22 cellular contexts compared by ENCODE assay signal in the genomic region with DNA sequence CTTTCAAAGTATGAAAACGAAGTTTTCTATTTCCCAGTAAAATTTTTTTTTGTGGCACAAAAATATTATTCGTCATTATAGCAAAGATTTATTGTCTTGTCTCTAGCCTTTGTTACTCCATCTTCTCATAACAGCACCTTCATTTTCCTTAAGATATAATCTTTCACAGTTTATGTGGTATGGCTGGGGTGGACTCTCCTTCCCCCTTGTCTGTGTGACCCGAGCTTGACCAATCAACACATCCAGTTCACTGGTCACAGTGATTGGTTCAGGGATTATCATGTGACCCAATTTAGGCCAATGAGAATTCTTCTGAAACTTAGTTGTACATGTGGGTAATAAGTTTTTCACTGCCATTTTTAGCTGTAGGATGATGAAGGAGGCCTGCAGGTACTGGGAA.
A peak's percentile ranks its signal among the peaks of the same experiment; 100 is the strongest.
DNase-seq lines count a peak whose midpoint lies in the region; ATAC-seq and TF ChIP-seq lines count a peak whose summit lies in the region.
"Had no signal": no experiment of that assay in that cellular context is flagged by ENCODE, and none has a peak within 500 bp of the region (broad histone marks: within the 10 kb centered on the region; RNA-seq: fewer than 3 reads in every experiment).

No MANE protein-coding gene starts in this region.

- no peaks in the 10 kb centered on the region for H3K36me3 ChIP-seq in brain microvascular endothelial cell (replicated peaks)
- H3K36me3 ChIP-seq in neuronal stem cell (replicated peaks in 1 of 2; ENCODE audit: control insufficient read depth in 2 of 2, insufficient read depth in 2 of 2, low read length in 2 of 2), result no peaks in the 10 kb centered on the region
- no peaks in the 10 kb centered on the region for H3K36me3 ChIP-seq in left ventricle myocardium inferior
- H3K36me3 ChIP-seq: heart right ventricle, suprapubic skin, uterus had no signal

- no peak for DNase-seq in AG04450 (ENCODE audit: low read depth, low spot score)
- no peak for DNase-seq in brain microvascular endothelial cell
- no peak for DNase-seq in neuronal stem cell (ENCODE audit: low spot score)
- no peak for DNase-seq in left ventricle myocardium inferior
- DNase-seq: activated B cell treated with CpG ODN at 0.5 μM for 24 hours; aorta; KG1; left cardiac atrium; NCI-H187; NCI-H524 treated with DMSO at 0.1 percent for 48 hours; occipital lobe; RPMI8226; stimulated activated CD4-positive, alpha-beta T cell treated with anti-CD3 and anti-CD28 coated beads, Interleukin-4, amount 100 ng/mL, for 24 hours; stimulated activated naive B cell treated with anti-CD40 and anti-IgM and Interleukin-4, amounts not matched to agents 10 μg/mL and 1 μg/mL and 100 μg/mL, for 72 hours; T-helper 9 cell; uterus had no signal

- WGBS in neuronal stem cell (ENCODE audit: extremely low coverage in 2 of 2, insufficient read length in 2 of 2, insufficient replicate concordance in 1 of 2), 2 donors, result no CpG with 5 or more reads among the region's 3 CpGs

- H3K4me1 ChIP-seq in neuronal stem cell (ENCODE audit: control insufficient read depth in 2 of 2, insufficient read depth in 1 of 2, low read depth in 1 of 2, low read length in 2 of 2), result peaks cover 0 to 2% of the 10 kb centered on the region in 2 donors
- no peaks in the 10 kb centered on the region for H3K4me1 ChIP-seq in left ventricle myocardium inferior
- H3K4me1 ChIP-seq: suprapubic skin, uterus had no signal

- no peak overlapping the region for H2BK15ac ChIP-seq in neuronal stem cell (ENCODE audit: low read length)

- H3K4me3 ChIP-seq in AG04450 (ENCODE audit: low read depth, low read length), result no peak overlapping the region
- H3K4me3 ChIP-seq in brain microvascular endothelial cell (ENCODE audit: low read depth, low read length), result no peak overlapping the region
- no peak overlapping the region for H3K4me3 ChIP-seq in neuronal stem cell (ENCODE audit: low read length in 2 of 2)
- no peak overlapping the region for H3K4me3 ChIP-seq in left ventricle myocardium inferior
- H3K4me3 ChIP-seq: heart right ventricle, suprapubic skin, uterus had no signal

- H3K27ac ChIP-seq in AG04450 (ENCODE audit: low read depth, low read length), result peak overlapping the region; percentile 47
- peak overlapping the region; percentile 97 for H3K27ac ChIP-seq in brain microvascular endothelial cell
- H3K27ac ChIP-seq in neuronal stem cell (replicated peaks; ENCODE audit: low read length), result no peak overlapping the region
- H3K27ac ChIP-seq in left ventricle myocardium inferior (replicated peaks), result no peak overlapping the region
- H3K27ac ChIP-seq: suprapubic skin, uterus had no signal

- no peak for TF ChIP-seq EP300 in Ishikawa (IDR thresholded peaks at IDR 0.05; ENCODE audit: borderline replicate concordance)

- H3K27me3 ChIP-seq in AG04450 (ENCODE audit: control insufficient read depth, insufficient read depth, low read length), result no peaks in the 10 kb centered on the region
- H3K27me3 ChIP-seq in brain microvascular endothelial cell (replicated peaks), result no peaks in the 10 kb centered on the region
- H3K27me3 ChIP-seq in neuronal stem cell (ENCODE audit: control insufficient read depth in 3 of 3, insufficient read depth in 3 of 3, low read depth in 1 of 3, low read length in 3 of 3), result no peaks in the 10 kb centered on the region
- H3K27me3 ChIP-seq in left ventricle myocardium inferior (ENCODE audit: low read depth), result no peaks in the 10 kb centered on the region
- H3K27me3 ChIP-seq: heart right ventricle, suprapubic skin, uterus had no signal

- no peak overlapping the region for H4K8ac ChIP-seq in neuronal stem cell (ENCODE audit: low read depth, low read length)

- no peak overlapping the region for H4K91ac ChIP-seq in neuronal stem cell (ENCODE audit: low read depth, low read length, poor library complexity)

- TF ChIP-seq RAD21 in Ishikawa (IDR thresholded peaks at IDR 0.05; ENCODE audit: low read depth), result no peak

- POLR2A ChIA-PET in AG04450 (lab: Yijun Ruan, JAX), result interaction anchor here (0.7 to 2.0 kb wide), 2 partner anchors 71 to 117 kb away, joined by 4 to 15 read pairs; a partner anchor contains a TSS

- H3K14ac ChIP-seq in neuronal stem cell (ENCODE audit: low read length), result no peak overlapping the region

- TF ChIP-seq CTCF in AG04450 (IDR thresholded peaks at IDR 0.05; ENCODE audit: low read depth, low read length) (no peak), brain microvascular endothelial cell (IDR thresholded peaks at IDR 0.05; ENCODE audit: low read depth, low read length, missing control alignments) (no peak), left ventricle myocardium inferior (IDR thresholded peaks at IDR 0.05; ENCODE audit: borderline replicate concordance) (no peak)

- no peak overlapping the region for H2BK12ac ChIP-seq in neuronal stem cell (ENCODE audit: low read length)

- H3K9me3 ChIP-seq in AG04450 (ENCODE audit: control insufficient read depth, insufficient read depth, low read length), result 0 out of 2 replicates have a peak, but pooled peaks cover 2% of the 10 kb centered on the region
- peaks cover 0 to 7% of the 10 kb centered on the region in 2 donors for H3K9me3 ChIP-seq in neuronal stem cell (replicated peaks in 1 of 2; ENCODE audit: control insufficient read depth in 2 of 2, insufficient read depth in 1 of 2, low read depth in 1 of 2, low read length in 2 of 2)
- H3K9me3 ChIP-seq in left ventricle myocardium inferior (replicated peaks), result no peaks in the 10 kb centered on the region
- H3K9me3 ChIP-seq: heart right ventricle, suprapubic skin, uterus had no signal

- no peak overlapping the region for H2BK120ac ChIP-seq in neuronal stem cell (ENCODE audit: low read depth, low read length)

- H2AFZ ChIP-seq in neuronal stem cell (ENCODE audit: low read length), result peak overlapping the region; percentile 56

- no peak for ATAC-seq in HG02938 (IDR thresholded peaks at IDR 0.05; ENCODE audit: unreplicated experiment)
- ATAC-seq in GM19324 (IDR thresholded peaks at IDR 0.05; ENCODE audit: low FRiP score, unreplicated experiment), result no peak
- no peak for ATAC-seq in HG03460 (IDR thresholded peaks at IDR 0.05; ENCODE audit: unreplicated experiment)
- ATAC-seq: heart right ventricle; stimulated activated naive B cell treated with anti-CD40 and anti-IgM and Interleukin-4, amounts not matched to agents 10 μg/mL and 1 μg/mL and 100 μg/mL, for 72 hours had no signal

- no peak overlapping the region for H3K4me2 ChIP-seq in neuronal stem cell (ENCODE audit: insufficient read depth, low read length, poor library complexity, severe bottlenecking)

- no peak overlapping the region for H3K18ac ChIP-seq in neuronal stem cell (ENCODE audit: low read length)

- H3K23ac ChIP-seq in neuronal stem cell (ENCODE audit: low read depth, low read length, poor library complexity), result no peak overlapping the region

- in situ Hi-C loops in brain microvascular endothelial cell (cut with HindIII; ENCODE audit: low pct_ligation_motif_present, low sequenced_read_pairs), result no loop called here

- CTCF ChIA-PET in AG04450 (lab: Charles Lee), result interaction anchor here (1.1 kb wide), 1 partner anchor 21 kb away, joined by 3 read pairs; no protein-coding TSS in a partner anchor

- no peak overlapping the region for H2BK5ac ChIP-seq in neuronal stem cell (ENCODE audit: low read length)

- no peak overlapping the region for H2AK5ac ChIP-seq in neuronal stem cell (ENCODE audit: low read depth, low read length)

- no peak overlapping the region for H3K4ac ChIP-seq in neuronal stem cell (ENCODE audit: low read length)

- H3K79me1 ChIP-seq in neuronal stem cell (ENCODE audit: low read depth, low read length), result no peaks in the 10 kb centered on the region

- intact Hi-C loops in left ventricle myocardium inferior (cut with micrococcal nuclease), result no loop called here

- H3K9ac ChIP-seq in neuronal stem cell (ENCODE audit: low read depth, low read length, poor library complexity), result no peak overlapping the region

TF ChIP-seq in Ishikawa, 13 proteins besides CTCF, POLR2A, EP300 and RAD21:
- TF ChIP-seq TEAD4 (IDR thresholded peaks at IDR 0.05) (no peak), NFIC (IDR thresholded peaks at IDR 0.05) (no peak), CEBPB (IDR thresholded peaks at IDR 0.05) (no peak), YY1 (IDR thresholded peaks at IDR 0.05; ENCODE audit: low read depth) (no peak), TCF12 (IDR thresholded peaks at IDR 0.05; ENCODE audit: low read depth) (no peak), EGR1 (IDR thresholded peaks at IDR 0.05) (no peak), FOXM1 (IDR thresholded peaks at IDR 0.05; ENCODE audit: borderline replicate concordance, low read depth) (no peak)
- TF ChIP-seq, protein P1, sequence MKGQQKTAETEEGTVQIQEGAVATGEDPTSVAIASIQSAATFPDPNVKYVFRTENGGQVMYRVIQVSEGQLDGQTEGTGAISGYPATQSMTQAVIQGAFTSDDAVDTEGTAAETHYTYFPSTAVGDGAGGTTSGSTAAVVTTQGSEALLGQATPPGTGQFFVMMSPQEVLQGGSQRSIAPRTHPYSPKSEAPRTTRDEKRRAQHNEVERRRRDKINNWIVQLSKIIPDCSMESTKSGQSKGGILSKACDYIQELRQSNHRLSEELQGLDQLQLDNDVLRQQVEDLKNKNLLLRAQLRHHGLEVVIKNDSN (IDR thresholded peaks at IDR 0.05), result peak; percentile 45; the same call in 1 of the 2 replicates

Comparison
In these comparisons a context has a peak if more than half of its experiments do, and no peak if none do; other contexts are left out.
1. H3K27ac ChIP-seq: peak in AG04450 (single experiment) and brain microvascular endothelial cell (single experiment); none in neuronal stem cell (single experiment) and left ventricle myocardium inferior (single experiment).